In the genomic region with DNA sequence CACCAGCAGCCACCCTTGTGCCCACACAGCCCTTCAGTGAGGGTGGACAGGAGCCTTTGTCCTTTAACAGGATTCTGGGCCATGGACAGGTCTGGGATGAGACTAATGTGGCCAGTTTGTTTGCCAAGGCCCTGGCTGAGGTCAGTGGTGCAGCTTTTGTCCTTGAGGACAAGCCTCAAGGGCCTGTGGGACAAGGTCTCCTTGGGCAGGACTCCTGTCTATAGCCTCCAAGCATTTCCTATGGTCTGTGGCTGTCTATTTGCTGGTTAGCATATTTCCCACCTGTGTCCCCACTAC, we compare ENCODE assay signal across 27 cellular contexts. TPM values are rescaled to one million over a fixed set of nuclear protein-coding genes. Genes with fewer than 3 reads are reported as not detected.
"Had no signal": no experiment of that assay in that cellular context is flagged by ENCODE, and none has a peak within 500 bp of the region (broad histone marks: within the 10 kb centered on the region; RNA-seq: fewer than 3 reads in every experiment).

No MANE protein-coding gene starts in this region.

- H3K4me1 ChIP-seq: adrenal gland, Peyer's patch had no signal

- H3K27me3 Mint-ChIP-seq: activated CD8-positive, alpha-beta T cell treated with anti-CD3 and anti-CD28 coated beads for 36 hours; activated naive CD8-positive, alpha-beta T cell treated with anti-CD3 and anti-CD28 coated beads, Interleukin-2, amount 10 ng/mL, durations not matched to agents 7 days and 5 days had no signal

- H3K36me3 ChIP-seq: adrenal gland, Peyer's patch, SJCRH30 had no signal

- H3K27ac ChIP-seq: adrenal gland, KMS-11, Peyer's patch, RWPE1, SJCRH30 had no signal

- H3K27ac Mint-ChIP-seq: activated CD8-positive, alpha-beta T cell treated with anti-CD3 and anti-CD28 coated beads for 36 hours; activated naive CD8-positive, alpha-beta T cell treated with anti-CD3 and anti-CD28 coated beads, Interleukin-2, amount 10 ng/mL, durations not matched to agents 7 days and 5 days had no signal

- DNase-seq: activated CD4-positive, alpha-beta T cell treated with anti-CD3 and anti-CD28 coated beads for 48 hours; activated CD4-positive, CD25-positive, alpha-beta regulatory T cell treated with anti-CD3 and anti-CD28 coated beads, Interleukin-2, amount 50 U/mL, for 72 hours; activated CD8-positive, alpha-beta memory T cell treated with anti-CD3 and anti-CD28 coated beads, Interleukin-2, amount 50 U/mL, for 48 hours; activated CD8-positive, alpha-beta T cell treated with anti-CD3 and anti-CD28 coated beads for 36 hours; activated naive CD4-positive, alpha-beta T cell treated with anti-CD3 and anti-CD28 coated beads, Interleukin-2, amount 50 U/mL, for 16 hours; activated naive CD8-positive, alpha-beta T cell treated with anti-CD3 and anti-CD28 coated beads, Interleukin-2, amount 10 ng/mL, durations not matched to agents 7 days and 5 days; activated T-cell treated with anti-CD3 and anti-CD28 coated beads, Interleukin-2, amount 50 U/mL, for 1 hour; adrenal gland; anterior cingulate cortex; central memory CD4-positive, alpha-beta T cell; NCI-H1092; NCI-H1417; NCI-H1930; NCI-H2171; NCI-H2227 treated with DMSO at 0.1 percent for 48 hours; NCI-H526; NCI-H774; Peyer's patch; Right ventricle myocardium superior; SJCRH30; SW 1271 had no signal

- H3K4me3 Mint-ChIP-seq: activated CD8-positive, alpha-beta T cell treated with anti-CD3 and anti-CD28 coated beads for 36 hours; activated naive CD8-positive, alpha-beta T cell treated with anti-CD3 and anti-CD28 coated beads, Interleukin-2, amount 10 ng/mL, durations not matched to agents 7 days and 5 days; T-helper 2 cell treated with Interferon-gamma antibody and Interleukin-4, amounts not matched to agents 5 μg/mL and 100 μg/mL, for 36 hours had no signal

- H3K9me3 ChIP-seq: adrenal gland had no signal

- H3K27me3 ChIP-seq: adrenal gland, Peyer's patch had no signal

- H3K4me3 ChIP-seq: adrenal gland, Peyer's patch, SJCRH30 had no signal

RNA-seq across cellular contexts. Expression of a gene that starts 44.1 kb away (rescaled TPM):
- total RNA-seq: activated CD8-positive, alpha-beta T cell treated with anti-CD3 and anti-CD28 coated beads for 36 hours; activated naive CD8-positive, alpha-beta T cell treated with anti-CD3 and anti-CD28 coated beads, Interleukin-2, amount 10 ng/mL, durations not matched to agents 7 days and 5 days; adrenal gland; MCF 10A; NCI-H460; Peyer's patch; Right ventricle myocardium superior; SJCRH30; T-helper 1 cell treated with Interleukin-12 subunit alpha and Interleukin-12 subunit beta and Interleukin-4 antibody, amounts not matched to agents 30 ng/mL and 1 ng/mL, for 36 hours had no signal

RNA-seq across cellular contexts. Expression of a gene that starts 47.3 kb away (rescaled TPM):
- total RNA-seq: activated CD8-positive, alpha-beta T cell treated with anti-CD3 and anti-CD28 coated beads for 36 hours; activated naive CD8-positive, alpha-beta T cell treated with anti-CD3 and anti-CD28 coated beads, Interleukin-2, amount 10 ng/mL, durations not matched to agents 7 days and 5 days; MCF 10A; NCI-H460; Peyer's patch; Right ventricle myocardium superior; SJCRH30; T-helper 1 cell treated with Interleukin-12 subunit alpha and Interleukin-12 subunit beta and Interleukin-4 antibody, amounts not matched to agents 30 ng/mL and 1 ng/mL, for 36 hours had no signal
